In genomic region chr7:99143522-99143852, GRCh38 we compare ENCODE assay signal across 8 cellular contexts. TPM values are rescaled to one million over a fixed set of nuclear protein-coding genes. Genes with fewer than 3 reads are reported as not detected.
A peak's percentile ranks its signal among the peaks of the same experiment; 100 is the strongest.
DNase-seq lines count a peak whose midpoint lies in the region; ATAC-seq and TF ChIP-seq lines count a peak whose summit lies in the region.

No MANE protein-coding gene starts in this region.

- no peak overlapping the region for H3T11ph ChIP-seq in H9 (ENCODE audit: low read length)

- H3K9me3 ChIP-seq in H9 (ENCODE audit: control insufficient read depth, low read depth, low read length) (no peaks in the 10 kb centered on the region), RWPE2 (ENCODE audit: severe bottlenecking) (no peaks in the 10 kb centered on the region)

- no peak for TF ChIP-seq CTCF in H9 (conservative IDR thresholded peaks at IDR 0.05)
- TF ChIP-seq CTCF in RWPE2 (IDR thresholded peaks at IDR 0.05; ENCODE audit: poor library complexity, severe bottlenecking): no peak
- TF ChIP-seq CTCF in foreskin keratinocyte (conservative IDR thresholded peaks at IDR 0.05): no peak

- no peak overlapping the region for H3K18ac ChIP-seq in H9 (ENCODE audit: insufficient read length, low read depth, low read length)

- no peak overlapping the region for H3K27ac ChIP-seq in H9 (ENCODE audit: insufficient read length, low read depth, low read length)
- peak overlapping the region; percentile 91 for H3K27ac ChIP-seq in RWPE2 (ENCODE audit: poor library complexity, severe bottlenecking)
- peak overlapping the region; percentile 82 for H3K27ac ChIP-seq in foreskin keratinocyte

- H3K4ac ChIP-seq in H9 (ENCODE audit: low read depth, low read length): no peak overlapping the region

- H3K9me3 Mint-ChIP-seq in H9: no peaks in the 10 kb centered on the region; a peak in 1 of 5 replicates
- H3K9me3 Mint-ChIP-seq in stimulated activated effector memory CD8-positive, alpha-beta T cell treated with anti-CD3 and anti-CD28 coated beads, Interleukin-12 subunit alpha, Interleukin-12 subunit beta, amount 100 ng/mL, for 72 hours: no peaks in the 10 kb centered on the region

- H3K4me2 ChIP-seq in H9 (ENCODE audit: insufficient read depth, insufficient read length, low read length): no peak overlapping the region

- no peaks in the 10 kb centered on the region for H4K20me1 ChIP-seq in H9 (ENCODE audit: control insufficient read depth, insufficient read depth, insufficient read length)

- no peak overlapping the region for H2BK12ac ChIP-seq in H9 (ENCODE audit: insufficient read length, low read depth, low read length)

- H2BK20ac ChIP-seq in H9 (ENCODE audit: low read depth, low read length, poor library complexity, severe bottlenecking): no peak overlapping the region

- H3K14ac ChIP-seq in H9 (ENCODE audit: insufficient read depth, low read length): peak overlapping the region; percentile 97

- no peaks in the 10 kb centered on the region for H3K27me3 Mint-ChIP-seq in H9 (ENCODE audit: low read depth)

- DNase-seq in H9 (no peak), RWPE2 (ENCODE audit: low spot score) (no peak), foreskin keratinocyte (no peak), GM19238 (ENCODE audit: insufficient read length, low spot score) (no peak), hippocampal formation (lab: John Stamatoyannopoulos, UW) (no peak), NAMALWA (ENCODE audit: low spot score) (no peak)
- no peak for DNase-seq in stimulated activated effector memory CD8-positive, alpha-beta T cell treated with anti-CD3 and anti-CD28 coated beads, Interleukin-12 subunit alpha, Interleukin-12 subunit beta, amount 100 ng/mL, for 72 hours (ENCODE audit: low spot score in 2 of 2)

- no peak overlapping the region for H4K5ac ChIP-seq in H9 (ENCODE audit: insufficient read length, low read depth, low read length)

- H3K23me2 ChIP-seq in H9 (ENCODE audit: insufficient read length, low read depth, low read length, poor library complexity, severe bottlenecking): peaks cover 9% of the 10 kb centered on the region

- H3K27me3 ChIP-seq in H9 (ENCODE audit: insufficient read depth, low read length) (no peaks in the 10 kb centered on the region), RWPE2 (ENCODE audit: insufficient read depth, poor library complexity, severe bottlenecking) (no peaks in the 10 kb centered on the region), foreskin keratinocyte (no peaks in the 10 kb centered on the region)

- H3K36me3 Mint-ChIP-seq in H9 (ENCODE audit: insufficient read depth in 1 of 3, low read depth in 3 of 3): peaks cover 0 to 5% (median 4%) of the 10 kb centered on the region in 3 experiments; a peak in 4 of 7 replicates
- peaks cover 16% of the 10 kb centered on the region for H3K36me3 Mint-ChIP-seq in stimulated activated effector memory CD8-positive, alpha-beta T cell treated with anti-CD3 and anti-CD28 coated beads, Interleukin-12 subunit alpha, Interleukin-12 subunit beta, amount 100 ng/mL, for 72 hours

- no peak overlapping the region for H3K56ac ChIP-seq in H9 (ENCODE audit: insufficient read length, low read depth, low read length)

- H3K79me2 ChIP-seq in H9 (ENCODE audit: insufficient read depth, low read length): peaks cover 13% of the 10 kb centered on the region; the same call in 1 of the 2 replicates

- no peak overlapping the region for H2BK120ac ChIP-seq in H9 (ENCODE audit: low read depth, low read length, poor library complexity, severe bottlenecking)

- no peaks in the 10 kb centered on the region for H3K79me1 ChIP-seq in H9 (ENCODE audit: insufficient read depth, low read depth, low read length, poor library complexity, severe bottlenecking)

- peak overlapping the region; percentile 100 for H3K4me3 ChIP-seq in RWPE2 (ENCODE audit: severe bottlenecking)

- no peak overlapping the region for H3K23ac ChIP-seq in H9 (ENCODE audit: insufficient read length, low read depth, low read length)

- H3K4me1 Mint-ChIP-seq in H9: peaks cover 41 to 44% of the 10 kb centered on the region in 2 experiments
- peaks cover 42% of the 10 kb centered on the region for H3K4me1 Mint-ChIP-seq in stimulated activated effector memory CD8-positive, alpha-beta T cell treated with anti-CD3 and anti-CD28 coated beads, Interleukin-12 subunit alpha, Interleukin-12 subunit beta, amount 100 ng/mL, for 72 hours

- 0 out of 2 replicates have a peak, but pooled peaks cover 1% of the 10 kb centered on the region for H3K4me1 ChIP-seq in H9 (ENCODE audit: insufficient read depth, low read length)
- H3K4me1 ChIP-seq in RWPE2 (ENCODE audit: insufficient read depth, poor library complexity, severe bottlenecking): peaks cover 20% of the 10 kb centered on the region
- H3K4me1 ChIP-seq in foreskin keratinocyte: peaks cover 16% of the 10 kb centered on the region

- no peak overlapping the region for H2BK5ac ChIP-seq in H9 (ENCODE audit: insufficient read length, low read length)

- H2BK15ac ChIP-seq in H9 (ENCODE audit: low read depth, low read length): no peak overlapping the region

- no peaks in the 10 kb centered on the region for H3K36me3 ChIP-seq in RWPE2 (ENCODE audit: low read depth)

- H3K27ac Mint-ChIP-seq in H9: no peak overlapping the region
- peak overlapping the region; percentile 85 for H3K27ac Mint-ChIP-seq in stimulated activated effector memory CD8-positive, alpha-beta T cell treated with anti-CD3 and anti-CD28 coated beads, Interleukin-12 subunit alpha, Interleukin-12 subunit beta, amount 100 ng/mL, for 72 hours

- peak overlapping the region; percentile 69 to 84 for H3K4me3 Mint-ChIP-seq in H9
- peak overlapping the region; percentile 83 for H3K4me3 Mint-ChIP-seq in stimulated activated effector memory CD8-positive, alpha-beta T cell treated with anti-CD3 and anti-CD28 coated beads, Interleukin-12 subunit alpha, Interleukin-12 subunit beta, amount 100 ng/mL, for 72 hours

- H4K91ac ChIP-seq in H9 (ENCODE audit: insufficient read length, low read depth, low read length): no peak overlapping the region

- H4K8ac ChIP-seq in H9 (replicated peaks; ENCODE audit: insufficient read length, low read depth, low read length): no peak overlapping the region

- no peak overlapping the region for H2AK5ac ChIP-seq in H9 (ENCODE audit: insufficient read length, low read length)

- no CpG with 5 or more reads among the region's 46 CpGs for WGBS in H9 (ENCODE audit: extremely low coverage, insufficient read length, low lambda C conversion rate)

- H3K9ac ChIP-seq in H9 (ENCODE audit: extremely low read depth, insufficient read length, low read length): peak overlapping the region; percentile 26

- H2AFZ ChIP-seq in H9 (ENCODE audit: low read length): no peak overlapping the region

- ATAC-seq in GM18502 (IDR thresholded peaks at IDR 0.05; ENCODE audit: poor library complexity, unreplicated experiment): peak; percentile 22
- peak; percentile 2; the same call in 2 of the 3 replicates for ATAC-seq in RWPE2 (ENCODE audit: low read depth)
- no peak for ATAC-seq in foreskin keratinocyte
- peak; percentile 65 for ATAC-seq in stimulated activated effector memory CD8-positive, alpha-beta T cell treated with anti-CD3 and anti-CD28 coated beads, Interleukin-12 subunit alpha, Interleukin-12 subunit beta, amount 100 ng/mL, for 72 hours

RNA-seq across cellular contexts. Expression of gene SMURF1, which starts 0.4 kb away (rescaled TPM):
- total RNA-seq in H9 (2021) (27.2 and 29.4 TPM in 2 replicates), foreskin keratinocyte (23.8 and 32.1 TPM in 2 replicates)
- 7.8 and 9.3 TPM in 2 replicates for polyA plus RNA-seq in foreskin keratinocyte
